In genomic region chr17:80481284-80482057, GRCh38 we compare ENCODE assay signal across 15 cellular contexts. TPM values are rescaled to one million over a fixed set of nuclear protein-coding genes. Genes with fewer than 3 reads are reported as not detected.
"Had no signal": no experiment of that assay in that cellular context is flagged by ENCODE, and none has a peak within 500 bp of the region (broad histone marks: within the 10 kb centered on the region; RNA-seq: fewer than 3 reads in every experiment).

No MANE protein-coding gene starts in this region.

- DNase-seq: activated CD8-positive, alpha-beta memory T cell treated with anti-CD3 and anti-CD28 coated beads, Interleukin-2, amount 50 U/mL, for 4 hours; activated CD8-positive, alpha-beta T cell treated with anti-CD3 and anti-CD28 coated beads for 36 hours; activated gamma-delta T cell treated with Interleukin-2 at 50 U/mL for 16 hours; activated naive CD8-positive, alpha-beta T cell treated with anti-CD3 and anti-CD28 coated beads for 36 hours; activated T-cell treated with anti-CD3 and anti-CD28 coated beads, Interleukin-2, amount 50 U/mL, for 72 hours; foreskin fibroblast; heart right ventricle; mesenchymal stem cell; nephron progenitor cell had no signal

- ATAC-seq: activated CD8-positive, alpha-beta T cell treated with anti-CD3 and anti-CD28 coated beads for 36 hours; activated T-cell treated with anti-CD3 and anti-CD28 coated beads, Interleukin-2, amount 50 U/mL, for 72 hours; heart right ventricle; left lung had no signal

- FAIRE-seq: keratinocyte, pancreas had no signal

- H3K9me3 ChIP-seq: heart right ventricle, left lung, pancreas, tibial nerve had no signal

- H3K36me3 ChIP-seq: esophagus muscularis mucosa, heart right ventricle, left lung, pancreas, tibial nerve had no signal

- H3K27ac ChIP-seq: esophagus muscularis mucosa, heart right ventricle, left lung, pancreas, skin epidermis, tibial nerve had no signal

- H3K4me3 ChIP-seq: esophagus muscularis mucosa, heart right ventricle, left lung, pancreas, skin epidermis, tibial nerve had no signal

RNA-seq across cellular contexts. Expression of gene NPTX1, which starts 5.1 kb away (rescaled TPM):
- total RNA-seq: heart right ventricle had no signal
